1 cellular context compared by ENCODE assay signal in genomic region chr5:179823937-179824744, GRCh38.
TF ChIP-seq lines count a peak whose summit lies in the region.

No MANE protein-coding gene starts in this region.

TF ChIP-seq in K562, 482 proteins besides CTCF, POLR2A, EP300 and RAD21:
- TF ChIP-seq KDM5B (IDR thresholded peaks at IDR 0.05; ENCODE audit: insufficient replicate concordance, low read depth, low read length) (peak; percentile 45), PML (IDR thresholded peaks at IDR 0.05; ENCODE audit: low read length) (no peak), POLR2AphosphoS5 (IDR thresholded peaks at IDR 0.05; ENCODE audit: control insufficient read depth, insufficient read depth, low read depth, low read length) (peak; percentile 18; the same call in 1 of the 2 replicates), RBFOX2 (IDR thresholded peaks at IDR 0.05; ENCODE audit: low read depth, low read length) (peak; percentile 76), POLR2G (IDR thresholded peaks at IDR 0.05; ENCODE audit: low read depth, low read length) (peak; percentile 73), TAF15 (IDR thresholded peaks at IDR 0.05; ENCODE audit: low read depth, low read length) (no peak)
